24 cellular contexts compared by ENCODE assay signal in the genomic region with DNA sequence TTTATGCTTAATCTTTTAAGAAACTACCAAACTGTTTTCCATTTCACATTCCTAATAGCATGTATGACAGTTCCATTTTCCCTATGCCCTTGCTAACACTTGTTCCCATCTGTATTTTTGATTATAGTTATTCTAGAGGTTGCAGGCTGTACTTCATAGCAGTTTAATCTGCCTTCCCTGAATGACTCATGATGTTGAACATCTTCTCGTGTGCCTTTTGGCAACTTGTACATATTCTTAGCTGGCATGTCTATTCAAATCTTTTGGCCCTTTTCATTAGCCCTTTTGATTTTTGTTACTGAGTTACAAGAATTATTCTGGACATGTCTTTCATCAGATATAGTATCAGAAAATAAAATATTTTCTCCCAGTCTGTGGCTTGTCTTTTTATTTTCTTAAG.
"Had no signal": no experiment of that assay in that cellular context is flagged by ENCODE, and none has a peak within 500 bp of the region (broad histone marks: within the 10 kb centered on the region; RNA-seq: fewer than 3 reads in every experiment).

No MANE protein-coding gene starts in this region.

- H3K9me3 ChIP-seq: body of pancreas, left lung, SK-N-SH, upper lobe of right lung had no signal

- H2AFZ ChIP-seq: parathyroid adenoma had no signal

- FAIRE-seq: endometrium, frontal cortex, TTC549 had no signal

- H3K27ac Mint-ChIP-seq: activated CD4-positive, alpha-beta T cell treated with anti-CD3 and anti-CD28 coated beads for 36 hours; activated naive CD8-positive, alpha-beta T cell treated with anti-CD3 and anti-CD28 coated beads for 36 hours; activated T-helper 1 cell treated with anti-CD3 and anti-CD28 coated beads, Interleukin-12 subunit alpha, Interleukin-12 subunit beta, Interleukin-2, Interleukin-4 antibody, amounts not matched to agents 30 ng/mL and 10 ng/mL and 1 ng/mL, durations not matched to agents 14 hours and 24 hours and 36 hours; naive thymus-derived CD4-positive, alpha-beta T cell; stimulated activated naive B cell treated with anti-CD40 and anti-IgM and Interleukin-4, amounts not matched to agents 10 μg/mL and 1 μg/mL and 100 μg/mL, for 72 hours; T-helper 2 cell treated with Interferon-gamma antibody and Interleukin-4, amounts not matched to agents 5 μg/mL and 100 μg/mL, for 36 hours; WTC11 had no signal

- H3K9ac ChIP-seq: parathyroid adenoma, SK-N-SH had no signal

- H3K4me3 ChIP-seq: body of pancreas, coronary artery, left lung, upper lobe of right lung had no signal

- H3K4me1 Mint-ChIP-seq: activated CD4-positive, alpha-beta T cell treated with anti-CD3 and anti-CD28 coated beads for 36 hours; activated naive CD8-positive, alpha-beta T cell treated with anti-CD3 and anti-CD28 coated beads for 36 hours; naive thymus-derived CD4-positive, alpha-beta T cell; stimulated activated naive B cell treated with anti-CD40 and anti-IgM and Interleukin-4, amounts not matched to agents 10 μg/mL and 1 μg/mL and 100 μg/mL, for 72 hours had no signal

- H3K9me3 Mint-ChIP-seq: activated naive CD8-positive, alpha-beta T cell treated with anti-CD3 and anti-CD28 coated beads for 36 hours; activated T-helper 1 cell treated with anti-CD3 and anti-CD28 coated beads, Interleukin-12 subunit alpha, Interleukin-12 subunit beta, Interleukin-2, Interleukin-4 antibody, amounts not matched to agents 30 ng/mL and 10 ng/mL and 1 ng/mL, durations not matched to agents 14 hours and 24 hours and 36 hours; stimulated activated naive B cell treated with anti-CD40 and anti-IgM and Interleukin-4, amounts not matched to agents 10 μg/mL and 1 μg/mL and 100 μg/mL, for 72 hours; T-helper 2 cell treated with Interferon-gamma antibody and Interleukin-4, amounts not matched to agents 5 μg/mL and 100 μg/mL, for 36 hours; WTC11 had no signal

- H3K4me3 Mint-ChIP-seq: activated CD4-positive, alpha-beta T cell treated with anti-CD3 and anti-CD28 coated beads for 36 hours; activated naive CD8-positive, alpha-beta T cell treated with anti-CD3 and anti-CD28 coated beads for 36 hours; activated T-helper 1 cell treated with anti-CD3 and anti-CD28 coated beads, Interleukin-12 subunit alpha, Interleukin-12 subunit beta, Interleukin-2, Interleukin-4 antibody, amounts not matched to agents 30 ng/mL and 10 ng/mL and 1 ng/mL, durations not matched to agents 14 hours and 24 hours and 36 hours; naive thymus-derived CD4-positive, alpha-beta T cell; stimulated activated naive B cell treated with anti-CD40 and anti-IgM and Interleukin-4, amounts not matched to agents 10 μg/mL and 1 μg/mL and 100 μg/mL, for 72 hours; T-helper 2 cell treated with Interferon-gamma antibody and Interleukin-4, amounts not matched to agents 5 μg/mL and 100 μg/mL, for 36 hours; WTC11 had no signal

- ATAC-seq: activated CD4-positive, alpha-beta T cell treated with anti-CD3 and anti-CD28 coated beads for 36 hours; body of pancreas; esophagus mucosa; left lung; naive thymus-derived CD4-positive, alpha-beta T cell; stimulated activated naive B cell treated with anti-CD40 and anti-IgM and Interleukin-4, amounts not matched to agents 10 μg/mL and 1 μg/mL and 100 μg/mL, for 72 hours; upper lobe of right lung; WTC11 had no signal

- H3K79me2 ChIP-seq: parathyroid adenoma had no signal

- DNase-seq: activated CD4-positive, alpha-beta T cell treated with anti-CD3 and anti-CD28 coated beads for 36 hours; activated CD4-positive, alpha-beta T cell treated with anti-CD3 and anti-CD28 coated beads, Interleukin-2, amount 50 U/mL, for 48 hours; activated gamma-delta T cell treated with Interleukin-2 at 50 U/mL for 16 hours; activated naive CD8-positive, alpha-beta T cell treated with anti-CD3 and anti-CD28 coated beads for 36 hours; activated T-cell treated with anti-CD3 and anti-CD28 coated beads for 4 hours; amygdala; body of pancreas; central memory CD4-positive, alpha-beta T cell; left lung; mammary epithelial cell; naive thymus-derived CD4-positive, alpha-beta T cell; retina; SK-N-SH; stimulated activated naive B cell treated with anti-CD40 and anti-IgM and Interleukin-4, amounts not matched to agents 10 μg/mL and 1 μg/mL and 100 μg/mL, for 72 hours; upper lobe of right lung had no signal

- H3K4me1 ChIP-seq: body of pancreas, left lung, parathyroid adenoma, upper lobe of right lung had no signal

- H3K36me3 ChIP-seq: left lung, upper lobe of right lung had no signal

- H3K27me3 ChIP-seq: body of pancreas, left lung, upper lobe of right lung had no signal

- H3K27ac ChIP-seq: body of pancreas, coronary artery, left lung, parathyroid adenoma, upper lobe of right lung had no signal

- H3K36me3 Mint-ChIP-seq: activated naive CD8-positive, alpha-beta T cell treated with anti-CD3 and anti-CD28 coated beads for 36 hours; naive thymus-derived CD4-positive, alpha-beta T cell; stimulated activated naive B cell treated with anti-CD40 and anti-IgM and Interleukin-4, amounts not matched to agents 10 μg/mL and 1 μg/mL and 100 μg/mL, for 72 hours; WTC11 had no signal

- H3K4me2 ChIP-seq: SK-N-SH had no signal
